In the genomic region with DNA sequence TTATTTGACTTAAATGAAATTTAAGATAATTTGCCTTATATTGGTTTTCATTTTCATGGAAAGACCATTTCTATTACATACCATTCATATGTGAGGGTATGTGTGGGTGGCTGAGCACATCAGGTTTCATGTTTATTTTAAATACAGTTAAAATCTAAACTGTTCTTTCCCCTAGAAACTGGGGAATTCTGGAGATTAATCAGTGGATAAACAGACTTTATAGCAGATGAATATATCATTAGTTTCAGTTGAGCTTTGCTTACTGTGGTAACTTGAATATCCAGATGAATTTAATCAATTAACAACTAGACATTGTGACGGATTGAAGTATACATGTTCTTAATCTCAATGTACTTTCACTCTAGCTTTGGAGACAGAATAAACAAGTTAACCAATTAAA, we compare ENCODE assay signal across 25 cellular contexts.
A peak's percentile ranks its signal among the peaks of the same experiment; 100 is the strongest.
DNase-seq lines count a peak whose midpoint lies in the region; ATAC-seq, FAIRE-seq and TF ChIP-seq lines count a peak whose summit lies in the region.
"Had no signal": no experiment of that assay in that cellular context is flagged by ENCODE, and none has a peak within 500 bp of the region (broad histone marks: within the 10 kb centered on the region; RNA-seq: fewer than 3 reads in every experiment).

No MANE protein-coding gene starts in this region.

- H3K9me3 Mint-ChIP-seq in activated CD4-positive, alpha-beta T cell treated with anti-CD3 and anti-CD28 coated beads, Interleukin-2, amount 10 ng/mL, durations not matched to agents 7 days and 5 days = no peaks in the 10 kb centered on the region
- no peaks in the 10 kb centered on the region for H3K9me3 Mint-ChIP-seq in activated CD4-positive, alpha-beta T cell treated with anti-CD3 and anti-CD28 coated beads, Interleukin-2, amount 10 ng/mL, durations not matched to agents 24 days and 14 days
- no peaks in the 10 kb centered on the region for H3K9me3 Mint-ChIP-seq in astrocyte (ENCODE audit: unreplicated experiment)

- no peak overlapping the region for H2AFZ ChIP-seq in astrocyte (ENCODE audit: low read depth, low read length)
- H2AFZ ChIP-seq in osteoblast (ENCODE audit: low read length) = no peak overlapping the region

- H3K79me2 ChIP-seq in astrocyte (ENCODE audit: insufficient read depth, low read length) (no peaks in the 10 kb centered on the region), osteoblast (ENCODE audit: insufficient read depth, low read length) (peaks cover 21% of the 10 kb centered on the region)

- H3K4me2 ChIP-seq in astrocyte (ENCODE audit: low read length) = no peak overlapping the region
- H3K4me2 ChIP-seq in osteoblast (ENCODE audit: insufficient read depth, low read length) = peak overlapping the region; percentile 64

- no peak for DNase-seq in activated CD4-positive, alpha-beta T cell treated with anti-CD3 and anti-CD28 coated beads, Interleukin-2, amount 10 ng/mL, durations not matched to agents 7 days and 5 days
- DNase-seq in activated CD4-positive, alpha-beta T cell treated with anti-CD3 and anti-CD28 coated beads, Interleukin-2, amount 10 ng/mL, durations not matched to agents 24 days and 14 days = no peak
- peak; percentile 15 for DNase-seq in astrocyte (ENCODE audit: low read depth)
- no peak for DNase-seq in osteoblast (ENCODE audit: insufficient read length, low spot score, missing footprints)
- DNase-seq in RKO (ENCODE audit: low spot score) = no peak
- DNase-seq: ACHN, Calu3, DND-41, GOT3, NCI-H1092 treated with DMSO at 0.1 percent for 48 hours, NCI-H1436, NCI-H187, NCI-H2081 treated with DMSO at 0.1 percent for 48 hours, NCI-H2171, NCI-H226, NCI-H510A, NCI-H69, SJCRH30 had no signal

- no peaks in the 10 kb centered on the region for H3K4me1 Mint-ChIP-seq in activated CD4-positive, alpha-beta T cell treated with anti-CD3 and anti-CD28 coated beads, Interleukin-2, amount 10 ng/mL, durations not matched to agents 7 days and 5 days
- H3K4me1 Mint-ChIP-seq in activated CD4-positive, alpha-beta T cell treated with anti-CD3 and anti-CD28 coated beads, Interleukin-2, amount 10 ng/mL, durations not matched to agents 24 days and 14 days = no peaks in the 10 kb centered on the region
- peaks cover 10% of the 10 kb centered on the region for H3K4me1 Mint-ChIP-seq in astrocyte (ENCODE audit: low read depth, unreplicated experiment)

- FAIRE-seq in astrocyte (lab: Jason Lieb, UNC) = no peak
- FAIRE-seq: GM18507 had no signal

- ATAC-seq in HG03196 (IDR thresholded peaks at IDR 0.05; ENCODE audit: unreplicated experiment) = no peak
- no peak for ATAC-seq in HG03159 (IDR thresholded peaks at IDR 0.05; ENCODE audit: unreplicated experiment)
- ATAC-seq: Panc1 had no signal

- no peaks in the 10 kb centered on the region for H3K9me3 ChIP-seq in astrocyte (ENCODE audit: insufficient read depth, low read depth, low read length)
- no peaks in the 10 kb centered on the region for H3K9me3 ChIP-seq in osteoblast (ENCODE audit: low read depth, low read length)
- H3K9me3 ChIP-seq: HAP-1, SJCRH30 had no signal

- POLR2A ChIA-PET in activated CD4-positive, alpha-beta T cell treated with anti-CD3 and anti-CD28 coated beads, Interleukin-2, amount 10 ng/mL, durations not matched to agents 7 days and 5 days (lab: Charles Lee) = no interaction called here

- H3K9ac ChIP-seq in astrocyte (ENCODE audit: low read length) = no peak overlapping the region

- no peaks in the 10 kb centered on the region for H4K20me1 ChIP-seq in astrocyte (ENCODE audit: insufficient read depth, low read length)
- H4K20me1 ChIP-seq in osteoblast (ENCODE audit: insufficient read depth, low read length) = no peaks in the 10 kb centered on the region

- no peaks in the 10 kb centered on the region for H3K36me3 Mint-ChIP-seq in activated CD4-positive, alpha-beta T cell treated with anti-CD3 and anti-CD28 coated beads, Interleukin-2, amount 10 ng/mL, durations not matched to agents 7 days and 5 days (ENCODE audit: low read depth)
- no peaks in the 10 kb centered on the region for H3K36me3 Mint-ChIP-seq in activated CD4-positive, alpha-beta T cell treated with anti-CD3 and anti-CD28 coated beads, Interleukin-2, amount 10 ng/mL, durations not matched to agents 24 days and 14 days (ENCODE audit: low read depth)
- H3K36me3 Mint-ChIP-seq in astrocyte (ENCODE audit: low read depth, unreplicated experiment) = no peaks in the 10 kb centered on the region

- TF ChIP-seq CTCF in astrocyte (IDR thresholded peaks at IDR 0.05; ENCODE audit: insufficient read depth, low read depth, low read length) (no peak), osteoblast (IDR thresholded peaks at IDR 0.05; ENCODE audit: extremely low read depth, low read depth, low read length) (no peak)

- H3K27ac ChIP-seq in astrocyte (ENCODE audit: low read depth, low read length) (no peak overlapping the region), osteoblast (ENCODE audit: low read depth, low read length) (peak overlapping the region; percentile 54)
- H3K27ac ChIP-seq: 22Rv1, HL-60, SJCRH30 had no signal

- no peaks in the 10 kb centered on the region for H3K4me1 ChIP-seq in astrocyte (ENCODE audit: insufficient read depth, low read length)
- H3K4me1 ChIP-seq in osteoblast (ENCODE audit: insufficient read depth, low read length) = peaks cover 29% of the 10 kb centered on the region
- H3K4me1 ChIP-seq: HAP-1, SJCRH30 had no signal

- H3K27me3 Mint-ChIP-seq in activated CD4-positive, alpha-beta T cell treated with anti-CD3 and anti-CD28 coated beads, Interleukin-2, amount 10 ng/mL, durations not matched to agents 7 days and 5 days = peaks cover 11% of the 10 kb centered on the region
- peaks cover 18% of the 10 kb centered on the region for H3K27me3 Mint-ChIP-seq in activated CD4-positive, alpha-beta T cell treated with anti-CD3 and anti-CD28 coated beads, Interleukin-2, amount 10 ng/mL, durations not matched to agents 24 days and 14 days
- no peaks in the 10 kb centered on the region for H3K27me3 Mint-ChIP-seq in astrocyte (ENCODE audit: low read depth, unreplicated experiment)

- H3K27me3 ChIP-seq in astrocyte (ENCODE audit: insufficient read depth, low read length) (no peaks in the 10 kb centered on the region), osteoblast (ENCODE audit: insufficient read depth, low read length) (no peaks in the 10 kb centered on the region)

- H3K4me3 ChIP-seq in astrocyte (ENCODE audit: insufficient read depth, low read depth, low read length) (no peak overlapping the region), osteoblast (ENCODE audit: insufficient read depth, low read length) (no peak overlapping the region)
- H3K4me3 ChIP-seq: HAP-1, SJCRH30 had no signal

- no peaks in the 10 kb centered on the region for H3K36me3 ChIP-seq in astrocyte (ENCODE audit: insufficient read depth, low read length)
- no peaks in the 10 kb centered on the region for H3K36me3 ChIP-seq in osteoblast (ENCODE audit: insufficient read depth, low read length)
- H3K36me3 ChIP-seq: HAP-1, SJCRH30 had no signal

- intact Hi-C loops in activated CD4-positive, alpha-beta T cell treated with anti-CD3 and anti-CD28 coated beads, Interleukin-2, amount 10 ng/mL, durations not matched to agents 24 days and 14 days (cut with micrococcal nuclease) = no loop called here

- no peak overlapping the region for H3K4me3 Mint-ChIP-seq in activated CD4-positive, alpha-beta T cell treated with anti-CD3 and anti-CD28 coated beads, Interleukin-2, amount 10 ng/mL, durations not matched to agents 7 days and 5 days
- no peak overlapping the region for H3K4me3 Mint-ChIP-seq in activated CD4-positive, alpha-beta T cell treated with anti-CD3 and anti-CD28 coated beads, Interleukin-2, amount 10 ng/mL, durations not matched to agents 24 days and 14 days
- H3K4me3 Mint-ChIP-seq in astrocyte (ENCODE audit: unreplicated experiment) = no peak overlapping the region

- H3K27ac Mint-ChIP-seq in activated CD4-positive, alpha-beta T cell treated with anti-CD3 and anti-CD28 coated beads, Interleukin-2, amount 10 ng/mL, durations not matched to agents 7 days and 5 days = peak overlapping the region; percentile 2
- H3K27ac Mint-ChIP-seq in activated CD4-positive, alpha-beta T cell treated with anti-CD3 and anti-CD28 coated beads, Interleukin-2, amount 10 ng/mL, durations not matched to agents 24 days and 14 days = no peak overlapping the region
- no peak overlapping the region for H3K27ac Mint-ChIP-seq in astrocyte (ENCODE audit: unreplicated experiment)

- CTCF ChIA-PET in activated CD4-positive, alpha-beta T cell treated with anti-CD3 and anti-CD28 coated beads, Interleukin-2, amount 10 ng/mL, durations not matched to agents 7 days and 5 days (lab: Charles Lee) = no interaction called here
